Comparison of ENCODE assay signal across 15 cellular contexts in the genomic region with DNA sequence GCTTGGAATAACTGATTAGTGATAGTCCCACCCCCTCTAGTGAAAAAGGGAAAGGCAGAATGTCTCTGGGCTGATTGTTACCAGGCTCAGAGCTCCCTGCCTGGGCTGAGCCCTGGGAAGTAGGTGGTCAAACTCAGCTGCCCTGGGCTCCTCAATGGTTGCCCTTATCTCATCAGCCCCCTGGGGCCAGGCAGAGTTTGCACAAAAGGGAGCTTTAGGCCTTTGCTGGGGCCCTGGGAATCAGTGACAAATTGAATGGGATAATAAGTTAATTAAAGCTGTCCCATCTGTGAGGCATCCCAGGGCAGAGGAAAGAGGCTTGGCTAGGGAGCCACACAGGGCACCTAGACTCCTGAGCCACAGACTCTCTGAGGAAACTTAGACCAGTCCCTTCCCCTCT.
DNase-seq lines count a peak whose midpoint lies in the region; ATAC-seq and TF ChIP-seq lines count a peak whose summit lies in the region.
"Had no signal": no experiment of that assay in that cellular context is flagged by ENCODE, and none has a peak within 500 bp of the region (broad histone marks: within the 10 kb centered on the region; RNA-seq: fewer than 3 reads in every experiment).

No MANE protein-coding gene starts in this region.

- H3K4me2 ChIP-seq in neural progenitor cell: peak overlapping the region; percentile 23
- H3K4me2 ChIP-seq: BLaER1 had no signal

- no peak overlapping the region for H3K4me3 Mint-ChIP-seq in neural progenitor cell
- no peak overlapping the region for H3K4me3 Mint-ChIP-seq in activated CD8-positive, alpha-beta memory T cell treated with anti-CD3 and anti-CD28 coated beads, Interleukin-2, amount 10 ng/mL, durations not matched to agents 7 days and 5 days
- H3K4me3 Mint-ChIP-seq: H9 had no signal

- peaks cover 37% of the 10 kb centered on the region for H3K4me1 Mint-ChIP-seq in neural progenitor cell
- H3K4me1 Mint-ChIP-seq in activated CD8-positive, alpha-beta memory T cell treated with anti-CD3 and anti-CD28 coated beads, Interleukin-2, amount 10 ng/mL, durations not matched to agents 7 days and 5 days: peaks cover 15% of the 10 kb centered on the region

- H3K79me2 ChIP-seq in neural progenitor cell (ENCODE audit: low read depth): no peaks in the 10 kb centered on the region

- peaks cover 9% of the 10 kb centered on the region for H3K27me3 Mint-ChIP-seq in neural progenitor cell (ENCODE audit: insufficient read depth, low read depth)
- H3K27me3 Mint-ChIP-seq in activated CD8-positive, alpha-beta memory T cell treated with anti-CD3 and anti-CD28 coated beads, Interleukin-2, amount 10 ng/mL, durations not matched to agents 7 days and 5 days: peaks cover 2% of the 10 kb centered on the region

- CTCF ChIA-PET in activated CD8-positive, alpha-beta memory T cell treated with anti-CD3 and anti-CD28 coated beads, Interleukin-2, amount 10 ng/mL, durations not matched to agents 7 days and 5 days (lab: Charles Lee): no interaction called here

- no peaks in the 10 kb centered on the region for H3K9me3 ChIP-seq in neural progenitor cell (ENCODE audit: low read depth)
- H3K9me3 ChIP-seq: BLaER1 had no signal

- peaks cover 18% of the 10 kb centered on the region for H4K20me1 ChIP-seq in neural progenitor cell (ENCODE audit: low read depth)
- H4K20me1 ChIP-seq: BLaER1 had no signal

- H3K36me3 Mint-ChIP-seq in neural progenitor cell: no peaks in the 10 kb centered on the region
- H3K36me3 Mint-ChIP-seq in activated CD8-positive, alpha-beta memory T cell treated with anti-CD3 and anti-CD28 coated beads, Interleukin-2, amount 10 ng/mL, durations not matched to agents 7 days and 5 days: no peaks in the 10 kb centered on the region

- H3K36me3 ChIP-seq in neural progenitor cell: no peaks in the 10 kb centered on the region
- H3K36me3 ChIP-seq: BLaER1 had no signal

- no peak for ATAC-seq in HG02981 (IDR thresholded peaks at IDR 0.05; ENCODE audit: unreplicated experiment)
- no peak for ATAC-seq in activated CD8-positive, alpha-beta memory T cell treated with anti-CD3 and anti-CD28 coated beads, Interleukin-2, amount 10 ng/mL, durations not matched to agents 7 days and 5 days

- DNase-seq in NCI-H524 (lab: John Stamatoyannopoulos, UW): peak; percentile 48 to 66
- no peak for DNase-seq in NCI-H524 treated with DMSO at 0.1 percent for 48 hours (lab: John Stamatoyannopoulos, UW)
- peak; percentile 33 for DNase-seq in NCI-H82 treated with DMSO at 0.1 percent for 48 hours (lab: John Stamatoyannopoulos, UW; ENCODE audit: unreplicated experiment)
- peak; percentile 86 for DNase-seq in neural progenitor cell (ENCODE audit: low spot score)
- no peak for DNase-seq in NK-92 (lab: John Stamatoyannopoulos, UW; ENCODE audit: unreplicated experiment)
- DNase-seq in activated CD8-positive, alpha-beta memory T cell treated with anti-CD3 and anti-CD28 coated beads, Interleukin-2, amount 10 ng/mL, durations not matched to agents 7 days and 5 days: no peak
- DNase-seq: Calu3, DMS79, GOT3, H9, IMR-90, KBM-7 had no signal

- H2AFZ ChIP-seq in neural progenitor cell (replicated peaks): no peak overlapping the region

- no peak overlapping the region for H3K9ac ChIP-seq in neural progenitor cell
- H3K9ac ChIP-seq: BLaER1 had no signal

- peaks cover 16% of the 10 kb centered on the region for H3K4me1 ChIP-seq in neural progenitor cell

- no peak overlapping the region for H3K4me3 ChIP-seq in neural progenitor cell
- H3K4me3 ChIP-seq: BLaER1 had no signal

- peaks cover 10% of the 10 kb centered on the region for H3F3A ChIP-seq in neural progenitor cell (ENCODE audit: low read depth)

- H3K27ac Mint-ChIP-seq in neural progenitor cell: no peak overlapping the region
- no peak overlapping the region for H3K27ac Mint-ChIP-seq in activated CD8-positive, alpha-beta memory T cell treated with anti-CD3 and anti-CD28 coated beads, Interleukin-2, amount 10 ng/mL, durations not matched to agents 7 days and 5 days
- H3K27ac Mint-ChIP-seq: H9 had no signal

- H3K27me3 ChIP-seq in neural progenitor cell: peaks cover 68% of the 10 kb centered on the region

- peaks cover 8% of the 10 kb centered on the region for H3K9me3 Mint-ChIP-seq in neural progenitor cell
- no peaks in the 10 kb centered on the region for H3K9me3 Mint-ChIP-seq in activated CD8-positive, alpha-beta memory T cell treated with anti-CD3 and anti-CD28 coated beads, Interleukin-2, amount 10 ng/mL, durations not matched to agents 7 days and 5 days (ENCODE audit: low read depth)

- no peak for TF ChIP-seq CTCF in neural progenitor cell (IDR thresholded peaks at IDR 0.05)

- no peak overlapping the region for H3K27ac ChIP-seq in neural progenitor cell
- H3K27ac ChIP-seq: 22Rv1, BLaER1 had no signal

Comparison
In these comparisons a context has a peak if more than half of its experiments do, and no peak if none do; other contexts are left out.
1. DNase-seq: peak in NCI-H524 (2 of 2), NCI-H82 treated with DMSO at 0.1 percent for 48 hours (single experiment) and neural progenitor cell (single experiment); none in NCI-H524 treated with DMSO at 0.1 percent for 48 hours (single experiment), NK-92 (single experiment) and activated CD8-positive, alpha-beta memory T cell treated with anti-CD3 and anti-CD28 coated beads, Interleukin-2, amount 10 ng/mL, durations not matched to agents 7 days and 5 days (single experiment).